In the genomic region with DNA sequence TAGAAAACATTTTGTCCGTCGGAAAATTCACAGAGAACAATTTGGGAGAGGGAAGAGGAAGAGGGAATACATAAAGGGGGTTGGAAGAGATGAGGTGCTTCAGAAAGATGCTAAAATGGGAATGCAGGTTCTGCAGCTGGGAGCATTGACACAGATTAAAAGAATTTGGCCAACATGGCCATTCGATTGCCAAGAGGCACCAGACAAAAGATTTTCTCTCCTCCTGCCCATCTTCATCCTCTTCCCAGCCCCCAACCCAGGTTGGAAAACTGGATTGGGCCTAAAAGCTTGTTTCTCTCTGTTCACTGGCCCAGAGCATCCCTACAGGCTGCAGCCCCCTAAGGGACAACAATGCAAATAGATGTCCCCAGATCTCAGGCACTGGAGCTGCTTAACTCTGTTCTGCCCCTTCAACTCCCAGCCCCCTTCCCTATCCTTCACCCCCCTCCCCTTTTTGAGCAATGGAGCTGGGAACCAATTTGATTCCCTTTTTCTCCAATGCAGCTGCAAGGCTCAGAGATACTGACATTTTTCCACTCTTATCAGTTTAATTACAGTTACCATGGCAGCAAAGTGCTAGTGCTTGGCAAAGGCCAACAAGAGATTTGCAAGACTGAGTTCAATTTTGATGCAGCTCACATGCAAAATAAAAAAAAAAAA, we compare ENCODE assay signal across 9 cellular contexts. TPM values are rescaled to one million over a fixed set of nuclear protein-coding genes. Genes with fewer than 3 reads are reported as not detected.
DNase-seq lines count a peak whose midpoint lies in the region; ATAC-seq and TF ChIP-seq lines count a peak whose summit lies in the region.
"Had no signal": no experiment of that assay in that cellular context is flagged by ENCODE, and none has a peak within 500 bp of the region (broad histone marks: within the 10 kb centered on the region; RNA-seq: fewer than 3 reads in every experiment).

No MANE protein-coding gene starts in this region.

- H3K4me3 ChIP-seq in HUES64 (ENCODE audit: low read length) (peak overlapping the region; percentile 69), gastroesophageal sphincter (peak overlapping the region; percentile 61 to 77), skeletal muscle satellite cell (ENCODE audit: low read length) (peak overlapping the region; percentile 85)
- no peak overlapping the region for H3K4me3 ChIP-seq in CD4-positive, alpha-beta memory T cell (ENCODE audit: low read length in 2 of 2)

- 85% methylated on average over 3 of the region's 3 CpGs for WGBS in HUES64
- WGBS in gastroesophageal sphincter (ENCODE audit: low coverage in 1 of 2), 2 donors, result 29 to 75% methylated on average over 3 of the region's 3 CpGs

- no peak overlapping the region for H3K4me3 Mint-ChIP-seq in CD4-positive, alpha-beta memory T cell

- H3K4me1 ChIP-seq in HUES64 (ENCODE audit: insufficient read depth, low read length) (peaks cover 43% of the 10 kb centered on the region), gastroesophageal sphincter (peaks cover 0 to 35% (median 0%) of the 10 kb centered on the region in 3 donors), skeletal muscle satellite cell (ENCODE audit: control insufficient read depth, insufficient read depth, low read length) (peaks cover 33% of the 10 kb centered on the region)
- no peaks in the 10 kb centered on the region for H3K4me1 ChIP-seq in CD4-positive, alpha-beta memory T cell (ENCODE audit: insufficient read depth, low read length)

- peaks cover 0 to 3% (median 0%) of the 10 kb centered on the region in 4 donors for H3K4me1 Mint-ChIP-seq in CD4-positive, alpha-beta memory T cell

- ATAC-seq in gastroesophageal sphincter (no peak), GM19395 (IDR thresholded peaks at IDR 0.05; ENCODE audit: unreplicated experiment) (no peak), GM18868 (IDR thresholded peaks at IDR 0.05; ENCODE audit: unreplicated experiment) (no peak)

- H3K36me3 Mint-ChIP-seq in CD4-positive, alpha-beta memory T cell, result no peaks in the 10 kb centered on the region

- H3K4me2 ChIP-seq in skeletal muscle satellite cell (ENCODE audit: low read length), result peak overlapping the region; percentile 88

- POLR2A ChIA-PET in CD4-positive, alpha-beta memory T cell (lab: Charles Lee; ENCODE audit: partially characterized antibody), result no interaction called here

- H3K27me3 Mint-ChIP-seq in CD4-positive, alpha-beta memory T cell, result peaks cover 7 to 17% of the 10 kb centered on the region in 2 donors

- CTCF ChIA-PET in CD4-positive, alpha-beta memory T cell (lab: Charles Lee; ENCODE audit: partially characterized antibody), result no interaction called here

- TF ChIP-seq EP300 in gastroesophageal sphincter (IDR thresholded peaks at IDR 0.05), result no peak

- H3K27me3 ChIP-seq in HUES64 (ENCODE audit: insufficient read depth, low read length) (peaks cover 60% of the 10 kb centered on the region), gastroesophageal sphincter (no peaks in the 10 kb centered on the region), skeletal muscle satellite cell (ENCODE audit: control insufficient read depth, insufficient read depth, low read length) (no peaks in the 10 kb centered on the region)
- H3K27me3 ChIP-seq in CD4-positive, alpha-beta memory T cell (ENCODE audit: insufficient read depth, low read length), result no peaks in the 10 kb centered on the region

- H3K9me3 ChIP-seq in HUES64 (ENCODE audit: insufficient read depth, low read depth, low read length) (no peaks in the 10 kb centered on the region), gastroesophageal sphincter (no peaks in the 10 kb centered on the region), skeletal muscle satellite cell (replicated peaks; ENCODE audit: low read length) (no peaks in the 10 kb centered on the region)
- H3K9me3 ChIP-seq in CD4-positive, alpha-beta memory T cell (ENCODE audit: control insufficient read depth in 1 of 2, low read length in 2 of 2), result no peaks in the 10 kb centered on the region

- no peak overlapping the region for H3K27ac ChIP-seq in HUES64 (ENCODE audit: low read depth, low read length)
- peak overlapping the region in 3 of 4 donors; percentile 83 to 89 (median 89) for H3K27ac ChIP-seq in gastroesophageal sphincter
- H3K27ac ChIP-seq in CD4-positive, alpha-beta memory T cell (ENCODE audit: low read depth, low read length), result no peak overlapping the region

- peak overlapping the region; percentile 22; the same call in 1 of the 2 replicates for H3K9ac ChIP-seq in HUES64 (ENCODE audit: low read depth, low read length)
- H3K9ac ChIP-seq in skeletal muscle satellite cell (ENCODE audit: low read depth, low read length), result peak overlapping the region; percentile 18

- intact Hi-C loops in CD4-positive, alpha-beta memory T cell (cut with micrococcal nuclease), result no loop called here

- no peak overlapping the region for H3K27ac Mint-ChIP-seq in CD4-positive, alpha-beta memory T cell

- no peak for TF ChIP-seq POLR2A in gastroesophageal sphincter (IDR thresholded peaks at IDR 0.05)

- DNase-seq in NCI-H526 treated with DMSO at 0.1 percent for 48 hours (lab: John Stamatoyannopoulos, UW) (peak; percentile 9), cerebellar nuclear complex (lab: John Stamatoyannopoulos, UW) (no peak)
- no peak for DNase-seq in CD4-positive, alpha-beta memory T cell
- DNase-seq: Calu3 had no signal

- TF ChIP-seq CTCF in gastroesophageal sphincter (IDR thresholded peaks at IDR 0.05), result no peak

- H3K36me3 ChIP-seq in HUES64 (ENCODE audit: insufficient read depth, low read length), result no peaks in the 10 kb centered on the region
- H3K36me3 ChIP-seq in gastroesophageal sphincter, result no peaks in the 10 kb centered on the region
- H3K36me3 ChIP-seq in skeletal muscle satellite cell (ENCODE audit: insufficient read depth, low read length), result peaks cover 7% of the 10 kb centered on the region
- H3K36me3 ChIP-seq in CD4-positive, alpha-beta memory T cell (ENCODE audit: insufficient read depth, low read length), result no peaks in the 10 kb centered on the region

- H3K9me3 Mint-ChIP-seq in CD4-positive, alpha-beta memory T cell, result peaks cover 0 to 27% (median 7%) of the 10 kb centered on the region in 8 donors

RNA-seq across cellular contexts. Expression of a gene that starts 1.9 kb away (rescaled TPM):
- polyA plus RNA-seq in HUES64 (2013, experiment 1 of 2), result 4.1 TPM
- polyA plus RNA-seq in HUES64 (2013, experiment 2 of 2), result 7.5 TPM
- 100 to 1,000 TPM in 2 of 4 donors, 10 to 100 TPM in 2; 49.1 to 174 (median 111) TPM for total RNA-seq in gastroesophageal sphincter
- total RNA-seq in skeletal muscle satellite cell (2012; rRNA removed), result 0.22 and 0.76 TPM in 2 replicates
- not detected for total RNA-seq in CD4-positive, alpha-beta memory T cell
- polyA plus RNA-seq in CD4-positive, alpha-beta memory T cell, result not detected
- total RNA-seq: Calu3 had no signal

Comparison
In these comparisons a context has a peak if more than half of its experiments do, and no peak if none do; other contexts are left out.
1. H3K27ac ChIP-seq: peak in gastroesophageal sphincter (3 of 4); none in HUES64 (single experiment) and CD4-positive, alpha-beta memory T cell (single experiment).
2. H3K4me3 ChIP-seq: peak in HUES64 (single experiment), gastroesophageal sphincter (2 of 2) and skeletal muscle satellite cell (single experiment); none in CD4-positive, alpha-beta memory T cell (0 of 2).
3. RNA of a gene that starts 1.9 kb away (total RNA-seq): 49.1 to 174 TPM in gastroesophageal sphincter; not detected in CD4-positive, alpha-beta memory T cell; every median in the first group is over 10 times any median in the second.